In the genomic region with DNA sequence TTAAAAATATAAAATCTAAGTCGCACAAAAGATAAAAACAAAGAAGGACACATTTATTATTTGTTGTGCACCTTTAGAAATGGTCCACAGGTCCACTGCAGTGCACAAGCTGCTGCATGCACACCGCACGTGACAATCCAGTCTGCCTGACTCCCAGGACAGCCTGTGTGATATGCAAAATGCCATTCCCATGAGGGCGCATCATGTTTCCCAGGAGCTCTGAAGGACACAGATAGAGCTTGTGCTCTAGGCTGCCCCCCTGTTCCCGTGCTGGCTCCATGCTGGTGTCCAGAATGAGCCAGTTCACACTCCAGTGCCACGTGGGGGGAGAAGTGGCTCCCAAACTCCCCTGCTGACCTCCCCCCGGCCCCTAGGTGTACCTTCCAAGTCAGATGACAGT, we compare ENCODE assay signal across 1 cellular context.
A peak's percentile ranks its signal among the peaks of the same experiment; 100 is the strongest.
TF ChIP-seq lines count a peak whose summit lies in the region.

No MANE protein-coding gene starts in this region.

TF ChIP-seq in IMR-90, 13 proteins besides CTCF, POLR2A, EP300 and RAD21:
- no peak for TF ChIP-seq RFX5 (IDR thresholded peaks at IDR 0.05; ENCODE audit: low read depth, low read length)
- TF ChIP-seq MAZ (IDR thresholded peaks at IDR 0.05; ENCODE audit: borderline replicate concordance, low read depth, low read length) = no peak; the same call in 1 of the 2 replicates
- TF ChIP-seq FOS (IDR thresholded peaks at IDR 0.05; ENCODE audit: low read depth, low read length) = no peak
- TF ChIP-seq, protein P1, sequence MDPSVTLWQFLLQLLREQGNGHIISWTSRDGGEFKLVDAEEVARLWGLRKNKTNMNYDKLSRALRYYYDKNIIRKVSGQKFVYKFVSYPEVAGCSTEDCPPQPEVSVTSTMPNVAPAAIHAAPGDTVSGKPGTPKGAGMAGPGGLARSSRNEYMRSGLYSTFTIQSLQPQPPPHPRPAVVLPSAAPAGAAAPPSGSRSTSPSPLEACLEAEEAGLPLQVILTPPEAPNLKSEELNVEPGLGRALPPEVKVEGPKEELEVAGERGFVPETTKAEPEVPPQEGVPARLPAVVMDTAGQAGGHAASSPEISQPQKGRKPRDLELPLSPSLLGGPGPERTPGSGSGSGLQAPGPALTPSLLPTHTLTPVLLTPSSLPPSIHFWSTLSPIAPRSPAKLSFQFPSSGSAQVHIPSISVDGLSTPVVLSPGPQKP (IDR thresholded peaks at IDR 0.05; ENCODE audit: borderline replicate concordance, low read depth, low read length) = no peak
- TF ChIP-seq CHD1 (IDR thresholded peaks at IDR 0.05; ENCODE audit: low read depth, low read length) = no peak
- no peak for TF ChIP-seq MAFK (IDR thresholded peaks at IDR 0.05; ENCODE audit: low read depth, low read length)
- no peak for TF ChIP-seq MXI1 (IDR thresholded peaks at IDR 0.05; ENCODE audit: borderline replicate concordance, low read depth, low read length)
- TF ChIP-seq RCOR1 (IDR thresholded peaks at IDR 0.05; ENCODE audit: insufficient replicate concordance, low read length) = no peak
- TF ChIP-seq, protein P2, sequence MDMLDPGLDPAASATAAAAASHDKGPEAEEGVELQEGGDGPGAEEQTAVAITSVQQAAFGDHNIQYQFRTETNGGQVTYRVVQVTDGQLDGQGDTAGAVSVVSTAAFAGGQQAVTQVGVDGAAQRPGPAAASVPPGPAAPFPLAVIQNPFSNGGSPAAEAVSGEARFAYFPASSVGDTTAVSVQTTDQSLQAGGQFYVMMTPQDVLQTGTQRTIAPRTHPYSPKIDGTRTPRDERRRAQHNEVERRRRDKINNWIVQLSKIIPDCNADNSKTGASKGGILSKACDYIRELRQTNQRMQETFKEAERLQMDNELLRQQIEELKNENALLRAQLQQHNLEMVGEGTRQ (IDR thresholded peaks at IDR 0.05; ENCODE audit: low read depth, low read length) = peak; percentile 57
- TF ChIP-seq NFE2L2 (IDR thresholded peaks at IDR 0.05; ENCODE audit: low read depth, low read length) = no peak
- TF ChIP-seq SMC3 (IDR thresholded peaks at IDR 0.05; ENCODE audit: low read depth, low read length) = peak; percentile 3; the same call in 1 of the 2 replicates
- peak; percentile 91 for TF ChIP-seq BHLHE40 (IDR thresholded peaks at IDR 0.05; ENCODE audit: low read depth, low read length)
- no peak for TF ChIP-seq CEBPB (IDR thresholded peaks at IDR 0.05; ENCODE audit: low read depth, low read length)
